In the genomic region with DNA sequence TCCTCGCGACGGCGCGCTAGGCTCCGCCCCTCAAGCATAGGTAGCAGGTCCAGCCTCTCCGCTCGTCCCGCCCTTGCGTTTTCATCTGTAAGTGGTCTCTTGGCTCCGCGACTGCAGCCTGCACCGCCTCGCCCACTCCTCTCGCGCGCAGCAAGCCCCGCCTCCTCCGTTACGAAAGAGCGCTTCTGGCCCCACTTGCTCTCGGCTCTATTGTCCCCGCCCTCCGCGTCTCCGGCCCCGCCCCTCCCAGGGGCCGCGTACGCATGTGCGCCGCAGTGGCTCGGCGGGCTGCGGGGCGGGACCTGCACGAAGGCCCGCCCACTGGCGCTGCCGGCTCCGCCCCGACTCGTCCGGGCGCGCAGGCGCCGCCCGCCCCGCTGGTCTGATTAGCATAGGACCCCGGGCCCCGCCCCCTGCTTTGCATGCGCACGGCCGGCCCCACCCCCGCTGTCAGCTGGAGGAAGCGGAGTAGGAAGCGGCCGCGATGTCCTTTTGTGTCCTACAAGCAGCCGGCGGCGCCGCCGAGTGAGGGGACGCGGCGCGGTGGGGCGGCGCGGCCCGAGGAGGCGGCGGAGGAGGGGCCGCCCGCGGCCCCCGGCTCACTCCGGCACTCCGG, we compare ENCODE assay signal across 8 cellular contexts. TPM values are rescaled to one million over a fixed set of nuclear protein-coding genes. Genes with fewer than 3 reads are reported as not detected.
DNase-seq lines count a peak whose midpoint lies in the region; ATAC-seq and TF ChIP-seq lines count a peak whose summit lies in the region.

A gene (plus strand): TSS at position 450 of the 616 bp plus-strand sequence. CDS start 1,656 bp downstream, outside the sequence.

- peaks cover 23% of the 10 kb centered on the region for H3K36me3 Mint-ChIP-seq in central memory CD8-positive, alpha-beta T cell (ENCODE audit: insufficient read depth)

- H3K27me3 Mint-ChIP-seq in central memory CD8-positive, alpha-beta T cell = peaks cover 10% of the 10 kb centered on the region

- peak within 1 kb of the TSS; percentile 92 for H3K27ac Mint-ChIP-seq in central memory CD8-positive, alpha-beta T cell (ENCODE audit: low read depth)

- DNase-seq in AML-193 (lab: John Stamatoyannopoulos, UW) = peak; percentile 99
- DNase-seq in NCI-H460 (ENCODE audit: extremely low read depth, low read depth) = peak; percentile 95
- DNase-seq in central memory CD8-positive, alpha-beta T cell (ENCODE audit: low spot score in 2 of 2) = peak; percentile 98 to 99
- DNase-seq in islet precursor cell = peak; percentile 100
- peak; percentile 100 for DNase-seq in stimulated activated CD4-positive, alpha-beta T cell treated with anti-CD3 and anti-CD28 coated beads, Interleukin-12 subunit alpha, Interleukin-12 subunit beta, amount 100 ng/mL, for 4 hours

- peak; percentile 68 for TF ChIP-seq POLR2A in GM19193 (IDR thresholded peaks at IDR 0.05; ENCODE audit: extremely low read depth, insufficient read depth, insufficient read length)

- peak within 1 kb of the TSS; percentile 93 for H3K4me3 Mint-ChIP-seq in central memory CD8-positive, alpha-beta T cell

- peaks cover 22% of the 10 kb centered on the region for H3K4me1 Mint-ChIP-seq in central memory CD8-positive, alpha-beta T cell

- ATAC-seq in HG03432 (IDR thresholded peaks at IDR 0.05; ENCODE audit: unreplicated experiment) = peak; percentile 70
- ATAC-seq in activated CD4-positive, CD25-positive, alpha-beta regulatory T cell treated with anti-CD3 and anti-CD28 coated beads, Interleukin-2, amount 50 U/mL, for 24 hours = peak; percentile 77
- ATAC-seq in central memory CD8-positive, alpha-beta T cell (replicated peaks; ENCODE audit: extremely low read depth, poor library complexity, severe bottlenecking) = peak; percentile 67

- H3K9me3 Mint-ChIP-seq in central memory CD8-positive, alpha-beta T cell = no peaks in the 10 kb centered on the region

RNA-seq across cellular contexts. Expression of the gene that starts here (rescaled TPM):
- total RNA-seq in NCI-H460 (2014; rRNA removed; shearing (Covaris generic)) = 42.2 and 52.8 TPM in 2 replicates
- 105 and 114 TPM in 2 replicates for polyA plus RNA-seq in NCI-H460 (2014; cell fraction: nucleus; rRNA removed)

Comparison
In these comparisons a context has a peak if more than half of its experiments do, and no peak if none do; other contexts are left out.
1. Peak in every context shown above with its lines: DNase-seq and ATAC-seq.